ENCODE assay signal across 17 cellular contexts in the genomic region with DNA sequence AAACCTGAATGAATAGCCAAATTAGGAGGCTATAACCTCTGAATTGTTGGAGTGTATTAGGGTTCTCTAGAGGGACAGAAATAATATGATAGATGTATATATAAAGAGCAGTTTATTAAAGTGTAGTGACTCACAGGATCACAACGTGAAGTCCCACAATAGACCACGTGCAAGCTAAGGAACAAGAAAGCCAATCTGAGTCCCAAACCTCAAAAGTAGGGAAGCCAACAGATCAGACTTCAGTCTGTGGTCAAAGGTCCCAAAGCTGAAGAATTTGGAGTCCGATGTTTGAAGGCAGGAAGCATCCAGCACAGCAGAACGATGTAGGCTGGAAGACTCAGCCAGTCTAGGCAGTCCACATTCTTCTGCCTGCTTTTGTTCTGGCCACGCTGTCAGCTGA.
"Had no signal": no experiment of that assay in that cellular context is flagged by ENCODE, and none has a peak within 500 bp of the region (broad histone marks: within the 10 kb centered on the region; RNA-seq: fewer than 3 reads in every experiment).

No MANE protein-coding gene starts in this region.

- H3K9me3 ChIP-seq: ovary, sigmoid colon, thyroid gland, uterus had no signal

- H3K27ac ChIP-seq: heart left ventricle, ovary, sigmoid colon, thyroid gland, uterus had no signal

- H3K4me3 ChIP-seq: heart left ventricle, lung, ovary, sigmoid colon, thyroid gland, uterus had no signal

- DNase-seq: activated naive CD4-positive, alpha-beta T cell treated with Interleukin-2 at 50 U/mL for 16 hours; anterior cingulate cortex; dermis blood vessel endothelial cell; effector memory CD8-positive, alpha-beta T cell; heart left ventricle; immature natural killer cell; left cardiac atrium; midbrain; ovary; sigmoid colon; stimulated activated CD4-positive, alpha-beta T cell treated with anti-CD3 and anti-CD28 coated beads, Interleukin-12 subunit alpha, Interleukin-12 subunit beta, amount 100 ng/mL, for 4 hours; stimulated activated CD4-positive, alpha-beta T cell treated with anti-CD3 and anti-CD28 coated beads, Interleukin-2, amount 100 ng/mL, for 24 hours; thyroid gland; uterus had no signal

- ATAC-seq: activated CD4-positive, CD25-positive, alpha-beta regulatory T cell treated with anti-CD3 and anti-CD28 coated beads, Interleukin-2, amount 50 U/mL, for 24 hours; activated T-helper 17 cell treated with anti-CD3 and anti-CD28 coated beads, Interleukin-2, amount 50 U/mL, for 72 hours; effector memory CD8-positive, alpha-beta T cell; heart left ventricle; left cardiac atrium had no signal

- H3K27me3 ChIP-seq: heart left ventricle, ovary, sigmoid colon, thyroid gland, uterus had no signal

- H3K4me1 ChIP-seq: heart left ventricle, sigmoid colon, thyroid gland, uterus had no signal

- H3K36me3 ChIP-seq: heart left ventricle, ovary, sigmoid colon, thyroid gland, uterus had no signal
